12 cellular contexts compared by ENCODE assay signal in genomic region chr11:10564692-10565318, GRCh38. TPM values are rescaled to one million over a fixed set of nuclear protein-coding genes. Genes with fewer than 3 reads are reported as not detected.
DNase-seq lines count a peak whose midpoint lies in the region; ATAC-seq and TF ChIP-seq lines count a peak whose summit lies in the region.
"Had no signal": no experiment of that assay in that cellular context is flagged by ENCODE, and none has a peak within 500 bp of the region (broad histone marks: within the 10 kb centered on the region; RNA-seq: fewer than 3 reads in every experiment).

No MANE protein-coding gene starts in this region.

- no peaks in the 10 kb centered on the region for H3K79me1 ChIP-seq in neuronal stem cell (ENCODE audit: low read depth, low read length)

- WGBS in neuronal stem cell (ENCODE audit: extremely low coverage in 2 of 2, insufficient read length in 2 of 2, insufficient replicate concordance in 1 of 2), 2 donors = no CpG with 5 or more reads among the region's 1 CpG

- POLR2A ChIA-PET in AG04450 (lab: Yijun Ruan, JAX) = no interaction called here

- H2BK15ac ChIP-seq in neuronal stem cell (ENCODE audit: low read length) = no peak overlapping the region

- H3K9me3 ChIP-seq in AG04450 (ENCODE audit: control insufficient read depth, insufficient read depth, low read length) = no peaks in the 10 kb centered on the region
- H3K9me3 ChIP-seq in ascending aorta = no peaks in the 10 kb centered on the region
- no peaks in the 10 kb centered on the region for H3K9me3 ChIP-seq in neuronal stem cell (replicated peaks in 1 of 2; ENCODE audit: control insufficient read depth in 2 of 2, insufficient read depth in 1 of 2, low read depth in 1 of 2, low read length in 2 of 2)
- H3K9me3 ChIP-seq: SJSA1 had no signal

- no peak overlapping the region for H3K4me2 ChIP-seq in neuronal stem cell (ENCODE audit: insufficient read depth, low read length, poor library complexity, severe bottlenecking)

- no peak overlapping the region for H2BK5ac ChIP-seq in neuronal stem cell (ENCODE audit: low read length)

- no peak overlapping the region for H2BK12ac ChIP-seq in neuronal stem cell (ENCODE audit: low read length)

- no peak overlapping the region for H2AFZ ChIP-seq in neuronal stem cell (ENCODE audit: low read length)

- H3K4me3 ChIP-seq in AG04450 (ENCODE audit: low read depth, low read length) (no peak overlapping the region), HL-60 (replicated peaks; ENCODE audit: insufficient read depth, low read length) (no peak overlapping the region), ascending aorta (peak overlapping the region in 1 of 2 donors; percentile 10), neuronal stem cell (ENCODE audit: low read length in 2 of 2) (no peak overlapping the region)
- H3K4me3 ChIP-seq: SJSA1 had no signal

- H4K91ac ChIP-seq in neuronal stem cell (ENCODE audit: low read depth, low read length, poor library complexity) = no peak overlapping the region

- TF ChIP-seq CTCF in AG04450 (IDR thresholded peaks at IDR 0.05; ENCODE audit: low read depth, low read length) (peak; percentile 36), HL-60 (IDR thresholded peaks at IDR 0.05; ENCODE audit: insufficient read depth, low read length) (peak; percentile 14), ascending aorta (IDR thresholded peaks at IDR 0.05) (peak; percentile 44 to 60 (median 46))

- no peak overlapping the region for H3K9ac ChIP-seq in neuronal stem cell (ENCODE audit: low read depth, low read length, poor library complexity)

- no peak overlapping the region for H3K14ac ChIP-seq in neuronal stem cell (ENCODE audit: low read length)

- ATAC-seq in HG02870 (IDR thresholded peaks at IDR 0.05; ENCODE audit: unreplicated experiment) = no peak
- no peak for ATAC-seq in GM18867 (IDR thresholded peaks at IDR 0.05; ENCODE audit: unreplicated experiment)
- ATAC-seq: activated T-cell treated with anti-CD3 and anti-CD28 coated beads, Interleukin-2, amount 50 U/mL, for 72 hours had no signal

- intact Hi-C loops in ascending aorta (cut with DNase I) = loop anchor here (5.0 kb wide), 3 partner anchors 102 to 158 kb away; partner anchors contain the start of gene IRAG1

- H3K4ac ChIP-seq in neuronal stem cell (ENCODE audit: low read length) = no peak overlapping the region

- H3K18ac ChIP-seq in neuronal stem cell (ENCODE audit: low read length) = no peak overlapping the region

- peaks cover 0 to 28% of the 10 kb centered on the region in 2 donors for H3K4me1 ChIP-seq in ascending aorta
- peaks cover 2% of the 10 kb centered on the region in 2 donors for H3K4me1 ChIP-seq in neuronal stem cell (ENCODE audit: control insufficient read depth in 2 of 2, insufficient read depth in 1 of 2, low read depth in 1 of 2, low read length in 2 of 2)
- H3K4me1 ChIP-seq: SJSA1 had no signal

- no peak for DNase-seq in AG04450 (ENCODE audit: low read depth, low spot score)
- DNase-seq in HL-60 (ENCODE audit: low read depth in 1 of 2, low spot score in 1 of 2) = peak in 1 of 2 experiments; percentile 31
- no peak for DNase-seq in ascending aorta (ENCODE audit: low spot score in 2 of 2)
- peak; percentile 27 for DNase-seq in left kidney (ENCODE audit: low read depth, low spot score)
- no peak for DNase-seq in neuronal stem cell (ENCODE audit: low spot score)
- no peak for DNase-seq in COLO668 (lab: John Stamatoyannopoulos, UW; ENCODE audit: unreplicated experiment)
- DNase-seq: activated T-cell treated with anti-CD3 and anti-CD28 coated beads, Interleukin-2, amount 50 U/mL, for 72 hours; CD8-positive, alpha-beta memory T cell; NCI-H146 had no signal

- H3K36me3 ChIP-seq in ascending aorta = peaks cover 0 to 6% of the 10 kb centered on the region in 2 donors
- H3K36me3 ChIP-seq in neuronal stem cell (replicated peaks in 1 of 2; ENCODE audit: control insufficient read depth in 2 of 2, insufficient read depth in 2 of 2, low read length in 2 of 2) = no peaks in the 10 kb centered on the region
- H3K36me3 ChIP-seq: SJSA1 had no signal

- H2BK120ac ChIP-seq in neuronal stem cell (ENCODE audit: low read depth, low read length) = no peak overlapping the region

- H3K23ac ChIP-seq in neuronal stem cell (ENCODE audit: low read depth, low read length, poor library complexity) = no peak overlapping the region

- H3K27ac ChIP-seq in AG04450 (ENCODE audit: low read depth, low read length) (no peak overlapping the region), HL-60 (replicated peaks) (no peak overlapping the region), ascending aorta (peak overlapping the region; percentile 78 to 82), neuronal stem cell (replicated peaks; ENCODE audit: low read length) (no peak overlapping the region)
- H3K27ac ChIP-seq: SJSA1 had no signal

- CTCF ChIA-PET in AG04450 (lab: Charles Lee) = interaction anchor here (1.0 to 2.4 kb wide), 3 partner anchors 13 to 24 kb away, joined by 3 to 9 read pairs (median 5); partner anchors contain the start of gene RNF141

- H2AK5ac ChIP-seq in neuronal stem cell (ENCODE audit: low read depth, low read length) = no peak overlapping the region

- no peaks in the 10 kb centered on the region for H3K27me3 ChIP-seq in AG04450 (ENCODE audit: control insufficient read depth, insufficient read depth, low read length)
- no peaks in the 10 kb centered on the region for H3K27me3 ChIP-seq in HL-60 (ENCODE audit: insufficient read depth, poor library complexity, severe bottlenecking)
- no peaks in the 10 kb centered on the region for H3K27me3 ChIP-seq in ascending aorta
- H3K27me3 ChIP-seq in neuronal stem cell (ENCODE audit: control insufficient read depth in 3 of 3, insufficient read depth in 3 of 3, low read depth in 1 of 3, low read length in 3 of 3) = peaks cover 0 to 12% (median 0%) of the 10 kb centered on the region in 3 experiments
- H3K27me3 ChIP-seq: SJSA1 had no signal

- no peak overlapping the region for H4K8ac ChIP-seq in neuronal stem cell (ENCODE audit: low read depth, low read length)

RNA-seq across cellular contexts. Expression of gene LYVE1, which starts 3.7 kb away (rescaled TPM):
- polyA plus RNA-seq in AG04450 (2011; rRNA removed) = 0.10 and 0.19 TPM in 2 replicates
- 0.13 TPM in 1 of 2 replicates, not detected in the other for polyA minus RNA-seq in AG04450 (2011; rRNA and poly(A)+ RNA removed)
- total RNA-seq in ascending aorta = 66.3 TPM
- 0.03 TPM for polyA plus RNA-seq in neuronal stem cell (2013, experiment 1 of 2)
- polyA plus RNA-seq in neuronal stem cell (2013, experiment 2 of 2) = 0.03 TPM
- total RNA-seq: activated T-cell treated with anti-CD3 and anti-CD28 coated beads, Interleukin-2, amount 50 U/mL, for 72 hours; CD8-positive, alpha-beta memory T cell; SJSA1 had no signal
- polyA plus RNA-seq: CD8-positive, alpha-beta memory T cell had no signal

RNA-seq across cellular contexts. Expression of gene RNF141, which starts 23.8 kb away (rescaled TPM):
- polyA plus RNA-seq in AG04450 (2011; rRNA removed) = 23.7 and 34.8 TPM in 2 replicates
- polyA minus RNA-seq in AG04450 (2011; rRNA and poly(A)+ RNA removed) = 10.9 and 16.8 TPM in 2 replicates
- total RNA-seq in ascending aorta = 10.9 TPM
- 27.1 TPM for polyA plus RNA-seq in neuronal stem cell (2013, experiment 1 of 2)
- polyA plus RNA-seq in neuronal stem cell (2013, experiment 2 of 2) = 26.4 TPM

Comparison
In these comparisons a context has a peak if more than half of its experiments do, and no peak if none do; other contexts are left out.
1. H3K27ac ChIP-seq: peak in ascending aorta (2 of 2); none in AG04450 (single experiment), HL-60 (single experiment) and neuronal stem cell (single experiment).
2. Peak in every context shown above with its lines, with median percentiles within 50 percentile points of each other: CTCF ChIP-seq.